ENCODE assay signal across 26 cellular contexts in genomic region chr12:19055589-19055988, GRCh38.
"Had no signal": no experiment of that assay in that cellular context is flagged by ENCODE, and none has a peak within 500 bp of the region (broad histone marks: within the 10 kb centered on the region; RNA-seq: fewer than 3 reads in every experiment).

No MANE protein-coding gene starts in this region.

- H3K36me3 ChIP-seq: brain microvascular endothelial cell, left lung, lower lobe of right lung, neural progenitor cell, spleen, transverse colon, WERI-Rb-1 had no signal

- H3K27me3 ChIP-seq: brain microvascular endothelial cell, foreskin keratinocyte, left lung, neural progenitor cell, spleen, testis, transverse colon had no signal

- H3K9me3 ChIP-seq: left lung, lower lobe of right lung, spleen, testis, transverse colon had no signal

- H3K4me3 ChIP-seq: coronary artery, dorsolateral prefrontal cortex, left lung, lower lobe of right lung, neural progenitor cell, spleen, testis, transverse colon had no signal

- H3K4me2 ChIP-seq: neural progenitor cell had no signal

- H3K27ac ChIP-seq: brain microvascular endothelial cell, coronary artery, dorsolateral prefrontal cortex, foreskin keratinocyte, left lung, lower lobe of right lung, neural progenitor cell, spleen, testis, transverse colon, WERI-Rb-1 had no signal

- H3K9ac ChIP-seq: neural progenitor cell had no signal

- H3K4me1 ChIP-seq: foreskin keratinocyte, left lung, lower lobe of right lung, neural progenitor cell, spleen, testis, transverse colon had no signal

- DNase-seq: activated CD4-positive, alpha-beta memory T cell treated with anti-CD3 and anti-CD28 coated beads for 36 hours; activated CD4-positive, alpha-beta T cell treated with anti-CD3 and anti-CD28 coated beads for 48 hours; activated CD8-positive, alpha-beta memory T cell treated with anti-CD3 and anti-CD28 coated beads, Interleukin-2, amount 50 U/mL, for 48 hours; activated gamma-delta T cell; activated naive CD4-positive, alpha-beta T cell treated with anti-CD3 and anti-CD28 coated beads, Interleukin-2, amount 10 ng/mL, durations not matched to agents 7 days and 5 days; activated naive CD8-positive, alpha-beta T cell treated with anti-CD3 and anti-CD28 coated beads, Interleukin-2, amount 10 ng/mL, durations not matched to agents 7 days and 5 days; activated T-cell treated with anti-CD3 and anti-CD28 coated beads, Interleukin-2, amount 50 U/mL, for 24 hours; brain microvascular endothelial cell; dorsolateral prefrontal cortex; effector memory CD4-positive, alpha-beta T cell; erythroblast; left lung; lower lobe of right lung; naive thymus-derived CD8-positive, alpha-beta T cell; occipital lobe; posterior cingulate gyrus; right cardiac atrium; spleen; stimulated activated naive CD4-positive, alpha-beta T cell treated with Interleukin-2 at 50 U/mL for 16 hours; testis; transverse colon; WERI-Rb-1 had no signal

- ATAC-seq: activated CD4-positive, CD25-positive, alpha-beta regulatory T cell treated with anti-CD3 and anti-CD28 coated beads, Interleukin-2, amount 50 U/mL, for 24 hours; left lung; lower lobe of right lung; naive thymus-derived CD8-positive, alpha-beta T cell; right cardiac atrium had no signal
